In genomic region chrX:132980035-132980434, GRCh38 we compare ENCODE assay signal across 3 cellular contexts. TPM values are rescaled to one million over a fixed set of nuclear protein-coding genes. Genes with fewer than 3 reads are reported as not detected.
"Had no signal": no experiment of that assay in that cellular context is flagged by ENCODE, and none has a peak within 500 bp of the region (broad histone marks: within the 10 kb centered on the region; RNA-seq: fewer than 3 reads in every experiment).

No MANE protein-coding gene starts in this region.

RNA-seq across cellular contexts. Expression of gene HS6ST2, which starts 21.6 kb away (rescaled TPM):
- total RNA-seq: activated naive CD8-positive, alpha-beta T cell treated with anti-CD3 and anti-CD28 coated beads, Interleukin-2, amount 10 ng/mL, durations not matched to agents 7 days and 5 days; ascending aorta had no signal
- polyA plus RNA-seq: aorta had no signal
